Comparison of ENCODE assay signal across 25 cellular contexts in the genomic region with DNA sequence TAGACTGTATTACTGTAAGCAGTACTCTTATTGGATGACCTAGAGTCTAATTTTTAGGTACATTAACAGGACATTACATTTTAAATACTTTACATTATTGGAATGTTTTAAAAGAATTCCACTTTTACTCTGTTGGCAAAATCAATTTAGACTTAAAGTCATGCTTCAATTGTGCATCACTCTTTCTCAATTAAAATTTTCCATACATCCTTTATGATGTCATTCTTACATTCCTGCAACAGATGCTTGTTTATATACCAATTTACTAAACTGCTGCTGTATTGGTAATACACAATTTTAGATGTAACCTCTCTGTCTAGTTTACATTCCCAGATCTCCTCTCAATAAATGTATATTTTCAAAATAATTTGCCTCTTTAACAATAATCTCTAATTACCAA.
"Had no signal": no experiment of that assay in that cellular context is flagged by ENCODE, and none has a peak within 500 bp of the region (broad histone marks: within the 10 kb centered on the region; RNA-seq: fewer than 3 reads in every experiment).

No MANE protein-coding gene starts in this region.

- H3K36me3 Mint-ChIP-seq: activated naive CD4-positive, alpha-beta T cell treated with anti-CD3 and anti-CD28 coated beads, Interleukin-2, amount 50 U/mL, for 72 hours; type B pancreatic cell had no signal

- H3K27ac ChIP-seq: adrenal gland, ascending aorta, gastrocnemius medialis, left lung, ovary, prostate gland, spleen, thoracic aorta, vagina, WERI-Rb-1 had no signal

- H3K4me3 Mint-ChIP-seq: activated CD4-positive, alpha-beta T cell treated with anti-CD3 and anti-CD28 coated beads, Interleukin-2, amount 10 ng/mL, durations not matched to agents 7 days and 5 days; activated CD8-positive, alpha-beta memory T cell treated with anti-CD3 and anti-CD28 coated beads, Interleukin-2, amount 10 ng/mL, durations not matched to agents 7 days and 5 days; activated CD8-positive, alpha-beta T cell treated with anti-CD3 and anti-CD28 coated beads for 36 hours; effector memory CD8-positive, alpha-beta T cell; naive thymus-derived CD8-positive, alpha-beta T cell; type B pancreatic cell had no signal

- H3K27ac Mint-ChIP-seq: activated CD4-positive, alpha-beta T cell treated with anti-CD3 and anti-CD28 coated beads, Interleukin-2, amount 10 ng/mL, durations not matched to agents 7 days and 5 days; activated CD8-positive, alpha-beta memory T cell treated with anti-CD3 and anti-CD28 coated beads, Interleukin-2, amount 10 ng/mL, durations not matched to agents 7 days and 5 days; activated CD8-positive, alpha-beta T cell treated with anti-CD3 and anti-CD28 coated beads for 36 hours; activated naive CD4-positive, alpha-beta T cell treated with anti-CD3 and anti-CD28 coated beads, Interleukin-2, amount 50 U/mL, for 72 hours; effector memory CD8-positive, alpha-beta T cell; naive thymus-derived CD8-positive, alpha-beta T cell; type B pancreatic cell had no signal

- H3K36me3 ChIP-seq: adrenal gland, ascending aorta, gastrocnemius medialis, left lung, ovary, prostate gland, thoracic aorta, vagina, WERI-Rb-1 had no signal

- H3K4me3 ChIP-seq: adrenal gland, ascending aorta, gastrocnemius medialis, left lung, ovary, prostate gland, spleen, thoracic aorta, vagina had no signal

- H3K4me1 Mint-ChIP-seq: activated CD4-positive, alpha-beta T cell treated with anti-CD3 and anti-CD28 coated beads, Interleukin-2, amount 10 ng/mL, durations not matched to agents 7 days and 5 days; activated CD8-positive, alpha-beta memory T cell treated with anti-CD3 and anti-CD28 coated beads, Interleukin-2, amount 10 ng/mL, durations not matched to agents 7 days and 5 days; naive thymus-derived CD8-positive, alpha-beta T cell had no signal

- DNase-seq: activated CD4-positive, alpha-beta T cell treated with anti-CD3 and anti-CD28 coated beads, Interleukin-2, amount 10 ng/mL, durations not matched to agents 7 days and 5 days; activated CD4-positive, CD25-positive, alpha-beta regulatory T cell treated with anti-CD3 and anti-CD28 coated beads, Interleukin-2, amount 50 U/mL, for 72 hours; activated CD8-positive, alpha-beta memory T cell treated with anti-CD3 and anti-CD28 coated beads, Interleukin-2, amount 10 ng/mL, durations not matched to agents 7 days and 5 days; activated CD8-positive, alpha-beta T cell treated with anti-CD3 and anti-CD28 coated beads for 36 hours; activated T-cell treated with anti-CD3 and anti-CD28 coated beads for 4 hours; adrenal gland; central memory CD4-positive, alpha-beta T cell; effector memory CD8-positive, alpha-beta T cell; gastrocnemius medialis; hippocampal formation; kidney glomerular epithelial cell; left lung; naive thymus-derived CD8-positive, alpha-beta T cell; ovary; spleen; stimulated activated CD4-positive, alpha-beta T cell treated with anti-CD3 and anti-CD28 coated beads, Interleukin-4, amount 100 ng/mL, for 1 hour; stimulated activated naive CD4-positive, alpha-beta T cell; WERI-Rb-1 had no signal

- H3K9me3 ChIP-seq: adrenal gland, ascending aorta, gastrocnemius medialis, left lung, ovary, prostate gland, spleen, thoracic aorta, vagina had no signal

- ATAC-seq: activated CD8-positive, alpha-beta memory T cell treated with anti-CD3 and anti-CD28 coated beads, Interleukin-2, amount 10 ng/mL, durations not matched to agents 7 days and 5 days; activated CD8-positive, alpha-beta T cell treated with anti-CD3 and anti-CD28 coated beads for 36 hours; activated naive CD4-positive, alpha-beta T cell treated with anti-CD3 and anti-CD28 coated beads, Interleukin-2, amount 50 U/mL, for 72 hours; effector memory CD8-positive, alpha-beta T cell; esophagus mucosa; gastrocnemius medialis; left lung; naive thymus-derived CD8-positive, alpha-beta T cell had no signal

- H3K9me3 Mint-ChIP-seq: activated CD8-positive, alpha-beta T cell treated with anti-CD3 and anti-CD28 coated beads for 36 hours; effector memory CD8-positive, alpha-beta T cell; naive thymus-derived CD8-positive, alpha-beta T cell; type B pancreatic cell had no signal

- H3K27me3 Mint-ChIP-seq: activated CD4-positive, alpha-beta T cell treated with anti-CD3 and anti-CD28 coated beads, Interleukin-2, amount 10 ng/mL, durations not matched to agents 7 days and 5 days; activated CD8-positive, alpha-beta memory T cell treated with anti-CD3 and anti-CD28 coated beads, Interleukin-2, amount 10 ng/mL, durations not matched to agents 7 days and 5 days; activated CD8-positive, alpha-beta T cell treated with anti-CD3 and anti-CD28 coated beads for 36 hours; effector memory CD8-positive, alpha-beta T cell; naive thymus-derived CD8-positive, alpha-beta T cell; type B pancreatic cell had no signal
